17 cellular contexts compared by ENCODE assay signal in genomic region chr14:38838049-38838978, GRCh38.
DNase-seq lines count a peak whose midpoint lies in the region; ATAC-seq, FAIRE-seq and TF ChIP-seq lines count a peak whose summit lies in the region.
"Had no signal": no experiment of that assay in that cellular context is flagged by ENCODE, and none has a peak within 500 bp of the region (broad histone marks: within the 10 kb centered on the region; RNA-seq: fewer than 3 reads in every experiment).

No MANE protein-coding gene starts in this region.

- H3K23ac ChIP-seq in H1 (ENCODE audit: insufficient read length), result no peak overlapping the region
- H3K23ac ChIP-seq in trophoblast cell (ENCODE audit: low read length), result no peak overlapping the region

- FAIRE-seq in H1 (lab: Jason Lieb, UNC), result no peak

- H3K4ac ChIP-seq in H1 (replicated peaks; ENCODE audit: insufficient read length, low read depth, low read length) (no peak overlapping the region), trophoblast cell (ENCODE audit: low read depth, low read length) (no peak overlapping the region)

- H4K8ac ChIP-seq in H1 (ENCODE audit: extremely low read depth, insufficient read depth, low read length) (peak overlapping the region; percentile 82; the same call in 1 of the 2 replicates), trophoblast cell (ENCODE audit: low read depth, low read length) (no peak overlapping the region)

- no peaks in the 10 kb centered on the region for H3K4me1 Mint-ChIP-seq in stimulated activated effector memory CD8-positive, alpha-beta T cell treated with anti-CD3 and anti-CD28 coated beads, Interleukin-12 subunit alpha, Interleukin-12 subunit beta, amount 100 ng/mL, for 72 hours
- H3K4me1 Mint-ChIP-seq: CD8-positive, alpha-beta memory T cell; IgD-negative memory B cell had no signal

- H3K4me1 ChIP-seq in heart left ventricle, result peaks cover 0 to 20% (median 2%) of the 10 kb centered on the region in 12 donors
- no peaks in the 10 kb centered on the region for H3K4me1 ChIP-seq in right atrium auricular region
- peaks cover 0 to 7% (median under 1%) of the 10 kb centered on the region in 4 experiments; a peak in 2 of 7 replicates for H3K4me1 ChIP-seq in H1 (replicated peaks in 1 of 4; ENCODE audit: control insufficient read depth in 3 of 4, insufficient read depth in 4 of 4, low read length in 3 of 4)
- H3K4me1 ChIP-seq in mucosa of rectum (ENCODE audit: control insufficient read depth in 2 of 2, insufficient read depth in 2 of 2, low read length in 2 of 2), result peaks cover 20 to 24% of the 10 kb centered on the region in 2 donors
- no peaks in the 10 kb centered on the region for H3K4me1 ChIP-seq in trophoblast cell (ENCODE audit: control insufficient read depth in 1 of 2, insufficient read depth in 2 of 2, low read length in 2 of 2)
- H3K4me1 ChIP-seq in prostate gland (replicated peaks), result no peaks in the 10 kb centered on the region
- H3K4me1 ChIP-seq: BLaER1 had no signal

- H3K27ac Mint-ChIP-seq in stimulated activated effector memory CD8-positive, alpha-beta T cell treated with anti-CD3 and anti-CD28 coated beads, Interleukin-12 subunit alpha, Interleukin-12 subunit beta, amount 100 ng/mL, for 72 hours, result no peak overlapping the region
- H3K27ac Mint-ChIP-seq: IgD-negative memory B cell had no signal

- TF ChIP-seq EP300 in H1 (IDR thresholded peaks at IDR 0.05; ENCODE audit: borderline replicate concordance in 1 of 2, low read depth in 2 of 2, low read length in 2 of 2), result no peak

- H3K36me3 Mint-ChIP-seq in stimulated activated effector memory CD8-positive, alpha-beta T cell treated with anti-CD3 and anti-CD28 coated beads, Interleukin-12 subunit alpha, Interleukin-12 subunit beta, amount 100 ng/mL, for 72 hours, result no peaks in the 10 kb centered on the region
- H3K36me3 Mint-ChIP-seq: CD8-positive, alpha-beta memory T cell had no signal

- POLR2A ChIA-PET in H1 (lab: Charles Lee; ENCODE audit: partially characterized antibody), result no interaction called here

- H3K36me3 ChIP-seq in heart left ventricle (no peaks in the 10 kb centered on the region), right atrium auricular region (no peaks in the 10 kb centered on the region), H1 (ENCODE audit: control insufficient read depth in 2 of 4, insufficient read depth in 4 of 4, low read length in 3 of 4) (no peaks in the 10 kb centered on the region), mucosa of rectum (ENCODE audit: control insufficient read depth in 2 of 2, insufficient read depth in 2 of 2, low read length in 2 of 2) (no peaks in the 10 kb centered on the region), trophoblast cell (ENCODE audit: control insufficient read depth in 1 of 2, insufficient read depth in 2 of 2, low read length in 2 of 2) (no peaks in the 10 kb centered on the region), prostate gland (no peaks in the 10 kb centered on the region)
- H3K36me3 ChIP-seq: BLaER1 had no signal

- H2AFZ ChIP-seq in H1 (ENCODE audit: low read length), result peak overlapping the region; percentile 77; the same call in 1 of the 2 replicates
- no peak overlapping the region for H2AFZ ChIP-seq in trophoblast cell (ENCODE audit: insufficient read depth, low read length, poor library complexity)

- no peak for DNase-seq in heart left ventricle
- DNase-seq in right atrium auricular region (ENCODE audit: low spot score), result no peak
- no peak for DNase-seq in H1 (ENCODE audit: low read depth in 1 of 2, low spot score in 2 of 2)
- DNase-seq in stimulated activated effector memory CD8-positive, alpha-beta T cell treated with anti-CD3 and anti-CD28 coated beads, Interleukin-12 subunit alpha, Interleukin-12 subunit beta, amount 100 ng/mL, for 72 hours (ENCODE audit: low spot score in 2 of 2), result no peak
- no peak for DNase-seq in trophoblast cell
- DNase-seq in prostate gland (ENCODE audit: low spot score), result no peak
- DNase-seq: 8988T; CD8-positive, alpha-beta memory T cell; EL; NCI-H1417 treated with DMSO at 0.1 percent for 48 hours; NCI-H2029; NCI-H2171 treated with DMSO at 0.1 percent for 48 hours; NCI-H82 had no signal

- no peak overlapping the region for H3K14ac ChIP-seq in H1 (ENCODE audit: insufficient read length)
- H3K14ac ChIP-seq in trophoblast cell (ENCODE audit: low read length), result no peak overlapping the region

- no peaks in the 10 kb centered on the region for H4K20me1 ChIP-seq in H1 (replicated peaks in 1 of 2; ENCODE audit: control insufficient read depth in 1 of 2, insufficient read depth in 2 of 2, low read length in 2 of 2)
- H4K20me1 ChIP-seq: BLaER1 had no signal

- H4K91ac ChIP-seq in H1 (replicated peaks; ENCODE audit: insufficient read length, low read length) (no peak overlapping the region), trophoblast cell (ENCODE audit: low read depth, low read length) (no peak overlapping the region)

- H3K4me2 ChIP-seq in H1 (ENCODE audit: insufficient read depth in 1 of 2, low read depth in 2 of 2, low read length in 2 of 2) (no peak overlapping the region), trophoblast cell (ENCODE audit: low read length) (no peak overlapping the region)
- H3K4me2 ChIP-seq: BLaER1 had no signal

- H3K4me3 Mint-ChIP-seq in stimulated activated effector memory CD8-positive, alpha-beta T cell treated with anti-CD3 and anti-CD28 coated beads, Interleukin-12 subunit alpha, Interleukin-12 subunit beta, amount 100 ng/mL, for 72 hours, result no peak overlapping the region
- H3K4me3 Mint-ChIP-seq: CD8-positive, alpha-beta memory T cell; IgD-negative memory B cell had no signal

- H3K23me2 ChIP-seq in H1 (ENCODE audit: low read depth, low read length), result no peaks in the 10 kb centered on the region

- TF ChIP-seq CTCF in heart left ventricle (IDR thresholded peaks at IDR 0.05) (no peak), right atrium auricular region (IDR thresholded peaks at IDR 0.05) (no peak), H1 (IDR thresholded peaks at IDR 0.05; ENCODE audit: control extremely low read depth in 1 of 3, insufficient read depth in 1 of 3, low read depth in 1 of 3, low read length in 3 of 3) (no peak), prostate gland (IDR thresholded peaks at IDR 0.05) (no peak)

- H3K9ac ChIP-seq in H1 (replicated peaks in 1 of 4; ENCODE audit: extremely low read depth in 1 of 4, low read depth in 3 of 4, low read length in 3 of 4), result no peak overlapping the region
- no peak overlapping the region for H3K9ac ChIP-seq in mucosa of rectum (ENCODE audit: low read depth in 1 of 2, low read length in 2 of 2)
- H3K9ac ChIP-seq in trophoblast cell (ENCODE audit: low read length), result no peak overlapping the region
- H3K9ac ChIP-seq: BLaER1 had no signal

- H2BK12ac ChIP-seq in H1 (ENCODE audit: low read depth, low read length), result no peak overlapping the region
- no peak overlapping the region for H2BK12ac ChIP-seq in trophoblast cell (ENCODE audit: low read length)

- H4K5ac ChIP-seq in H1 (ENCODE audit: insufficient read length, low read depth, low read length), result no peak overlapping the region

- TF ChIP-seq POLR2A in heart left ventricle (IDR thresholded peaks at IDR 0.05) (no peak), H1 (IDR thresholded peaks at IDR 0.05; ENCODE audit: control extremely low read depth in 1 of 2, low read depth in 2 of 2, low read length in 2 of 2) (no peak), prostate gland (IDR thresholded peaks at IDR 0.05) (no peak)

- H2BK120ac ChIP-seq in H1 (replicated peaks; ENCODE audit: low read depth, low read length) (no peak overlapping the region), trophoblast cell (ENCODE audit: insufficient read depth, low read length, poor library complexity) (no peak overlapping the region)

- ATAC-seq in heart left ventricle (peak in 3 of 4 donors; percentile 24 to 46 (median 32)), HG02884 (IDR thresholded peaks at IDR 0.05; ENCODE audit: unreplicated experiment) (no peak)
- ATAC-seq in stimulated activated effector memory CD8-positive, alpha-beta T cell treated with anti-CD3 and anti-CD28 coated beads, Interleukin-12 subunit alpha, Interleukin-12 subunit beta, amount 100 ng/mL, for 72 hours, result peak; percentile 5

- no peak overlapping the region for H2BK20ac ChIP-seq in H1 (ENCODE audit: low read length)

- intact Hi-C loops in heart left ventricle (cut with DNase I) (no loop called here), prostate gland (cut with DNase I) (no loop called here)

- H4K12ac ChIP-seq in trophoblast cell (ENCODE audit: low read depth, low read length), result no peak overlapping the region

- H3K27ac ChIP-seq in heart left ventricle (peak overlapping the region in 1 of 12 donors; percentile 13), right atrium auricular region (no peak overlapping the region), H1 (ENCODE audit: low read depth, low read length) (no peak overlapping the region), mucosa of rectum (ENCODE audit: low read depth in 2 of 2, low read length in 2 of 2) (peak overlapping the region; percentile 32 to 43), trophoblast cell (ENCODE audit: low read depth, low read length) (no peak overlapping the region), prostate gland (no peak overlapping the region)
- H3K27ac ChIP-seq: BLaER1 had no signal

- no peak overlapping the region for H3K18ac ChIP-seq in H1 (ENCODE audit: extremely low read depth, low read length)
- H3K18ac ChIP-seq in trophoblast cell (ENCODE audit: low read length), result no peak overlapping the region

- no peak overlapping the region for H3K56ac ChIP-seq in H1 (replicated peaks; ENCODE audit: insufficient read length, low read depth, low read length)

- H3K9me3 ChIP-seq in heart left ventricle, result no peaks in the 10 kb centered on the region
- no peaks in the 10 kb centered on the region for H3K9me3 ChIP-seq in right atrium auricular region
- no peaks in the 10 kb centered on the region for H3K9me3 ChIP-seq in H1 (ENCODE audit: insufficient read depth in 2 of 2, low read depth in 1 of 2, low read length in 1 of 2)
- no peaks in the 10 kb centered on the region for H3K9me3 ChIP-seq in mucosa of rectum (ENCODE audit: control insufficient read depth in 2 of 2, low read length in 2 of 2)
- no peaks in the 10 kb centered on the region for H3K9me3 ChIP-seq in trophoblast cell (ENCODE audit: insufficient read depth, low read depth, low read length)
- H3K9me3 ChIP-seq in prostate gland, result no peaks in the 10 kb centered on the region
- H3K9me3 ChIP-seq: BLaER1 had no signal

- H3K79me2 ChIP-seq in H1 (ENCODE audit: control insufficient read depth in 1 of 2, insufficient read depth in 2 of 2, low read length in 2 of 2) (no peaks in the 10 kb centered on the region), trophoblast cell (ENCODE audit: control insufficient read depth, insufficient read depth, low read length, poor library complexity) (no peaks in the 10 kb centered on the region)

- no peak overlapping the region for H2AK5ac ChIP-seq in H1 (ENCODE audit: low read depth, low read length)
- no peak overlapping the region for H2AK5ac ChIP-seq in trophoblast cell (ENCODE audit: low read length)

- peak overlapping the region; percentile 10; the same call in 1 of the 2 replicates for H2BK15ac ChIP-seq in H1 (ENCODE audit: low read length)

- H3K27me3 ChIP-seq in heart left ventricle (no peaks in the 10 kb centered on the region), right atrium auricular region (no peaks in the 10 kb centered on the region), H1 (replicated peaks in 1 of 4; ENCODE audit: control insufficient read depth in 3 of 4, extremely low read depth in 1 of 4, insufficient read depth in 3 of 4, low read length in 3 of 4) (no peaks in the 10 kb centered on the region), mucosa of rectum (ENCODE audit: control insufficient read depth in 2 of 2, insufficient read depth in 2 of 2, low read length in 2 of 2) (no peaks in the 10 kb centered on the region), trophoblast cell (ENCODE audit: insufficient read depth, low read length) (no peaks in the 10 kb centered on the region), prostate gland (replicated peaks; ENCODE audit: insufficient read depth) (no peaks in the 10 kb centered on the region)
- H3K27me3 ChIP-seq: BLaER1 had no signal

- H3K9me3 Mint-ChIP-seq in stimulated activated effector memory CD8-positive, alpha-beta T cell treated with anti-CD3 and anti-CD28 coated beads, Interleukin-12 subunit alpha, Interleukin-12 subunit beta, amount 100 ng/mL, for 72 hours, result no peaks in the 10 kb centered on the region
- H3K9me3 Mint-ChIP-seq: CD8-positive, alpha-beta memory T cell; IgD-negative memory B cell had no signal

- H3K79me1 ChIP-seq in H1 (ENCODE audit: low read depth, low read length) (no peaks in the 10 kb centered on the region), trophoblast cell (ENCODE audit: low read length) (no peaks in the 10 kb centered on the region)

- TF ChIP-seq RAD21 in H1 (IDR thresholded peaks at IDR 0.05 in 1 of 2, conservative IDR thresholded peaks at IDR 0.05 in 1 of 2; ENCODE audit: low read depth in 2 of 2, low read length in 2 of 2), result no peak

- CTCF ChIA-PET in H1 (lab: Charles Lee; ENCODE audit: partially characterized antibody), result interaction anchor here (0.7 to 1.1 kb wide), 2 partner anchors 18 to 29 kb away, joined by 3 to 4 read pairs; no protein-coding TSS in a partner anchor

- WGBS in heart left ventricle, 4 donors, result 75 to 88% (median 82%) methylated on average over 23 to 27 of the region's 27 CpGs
- WGBS in H1 (ENCODE audit: extremely low coverage in 1 of 2, insufficient coverage in 1 of 2, insufficient read length in 1 of 2, insufficient replicate concordance in 2 of 2, low coverage in 1 of 2, low lambda C conversion rate in 2 of 2, missing lambda C conversion rate in 1 of 2), 2 experiments, result 94% methylated on average over 26 of the region's 27 CpGs; no CpG with 5 or more reads in 1 of the 2 experiments
- no CpG with 5 or more reads among the region's 27 CpGs for WGBS in trophoblast cell (ENCODE audit: extremely low coverage, insufficient coverage, insufficient read length)
- WGBS in prostate gland, result 90% methylated on average over 27 of the region's 27 CpGs

- no peak overlapping the region for H2BK5ac ChIP-seq in H1 (ENCODE audit: low read depth, low read length)
- no peak overlapping the region for H2BK5ac ChIP-seq in trophoblast cell (ENCODE audit: low read depth, low read length, poor library complexity)

- H3K4me3 ChIP-seq in heart left ventricle (no peak overlapping the region), right atrium auricular region (no peak overlapping the region), H1 (ENCODE audit: extremely low read depth in 1 of 4, insufficient read depth in 2 of 4, low read depth in 3 of 4, low read length in 4 of 4) (no peak overlapping the region), mucosa of rectum (ENCODE audit: low read length in 2 of 2) (no peak overlapping the region), trophoblast cell (ENCODE audit: low read depth, low read length) (no peak overlapping the region), prostate gland (no peak overlapping the region)
- H3K4me3 ChIP-seq: BLaER1 had no signal

Comparison
In these comparisons a context has a peak if more than half of its experiments do, and no peak if none do; other contexts are left out.
1. H3K27ac ChIP-seq: peak in mucosa of rectum (2 of 2); none in right atrium auricular region (0 of 2), H1 (single experiment), trophoblast cell (single experiment) and prostate gland (0 of 2).